Comparison of ENCODE assay signal across 8 cellular contexts in the genomic region with DNA sequence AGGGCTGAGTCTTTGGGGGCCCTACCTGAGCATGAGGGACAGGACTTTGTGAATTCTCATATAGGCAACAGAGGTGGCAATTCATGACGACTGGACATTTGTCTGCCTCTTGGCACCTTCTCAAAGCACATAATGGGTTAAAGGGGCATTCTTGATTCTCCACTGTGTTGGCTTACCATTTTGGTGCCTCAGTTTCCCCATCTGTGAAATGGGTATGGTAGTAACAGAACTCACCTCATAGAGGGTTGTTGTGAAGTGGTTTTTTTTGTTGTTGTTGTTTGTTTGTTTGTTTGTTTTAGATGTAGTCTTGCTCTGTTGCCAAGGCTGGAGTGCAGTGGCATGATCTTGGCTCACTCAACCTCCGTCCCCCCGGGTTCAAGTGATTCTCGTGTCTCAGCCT.
"Had no signal": no experiment of that assay in that cellular context is flagged by ENCODE, and none has a peak within 500 bp of the region (broad histone marks: within the 10 kb centered on the region; RNA-seq: fewer than 3 reads in every experiment).

No MANE protein-coding gene starts in this region.

- H3K4me3 ChIP-seq: GM23248, HAP-1 had no signal

- H3K36me3 ChIP-seq: HAP-1 had no signal

- H3K27me3 Mint-ChIP-seq: IgD-negative memory B cell had no signal

- H2AFZ ChIP-seq: GM23248 had no signal

- H3K27ac ChIP-seq: GM23248 had no signal

- ATAC-seq: HCT116 had no signal

- H3K9ac ChIP-seq: GM23248 had no signal

- H3K9me3 ChIP-seq: HAP-1 had no signal

- FAIRE-seq: HTR-8/SVneo had no signal

- H3K4me1 ChIP-seq: HAP-1 had no signal

- DNase-seq: GM23248, GOT3, H7, KG1 had no signal
